12 cellular contexts compared by ENCODE assay signal in genomic region chr13:73914119-73914518, GRCh38.
DNase-seq lines count a peak whose midpoint lies in the region; ATAC-seq and TF ChIP-seq lines count a peak whose summit lies in the region.
"Had no signal": no experiment of that assay in that cellular context is flagged by ENCODE, and none has a peak within 500 bp of the region (broad histone marks: within the 10 kb centered on the region; RNA-seq: fewer than 3 reads in every experiment).

No MANE protein-coding gene starts in this region.

- H3K27ac ChIP-seq in A673 (ENCODE audit: low read depth, low read length, poor library complexity, severe bottlenecking), result no peak overlapping the region
- H3K27ac ChIP-seq in dorsolateral prefrontal cortex, result peak overlapping the region in 1 of 59 donors; percentile 10
- H3K27ac ChIP-seq: PC-9, VCaP had no signal

- H3K36me3 ChIP-seq in A673 (ENCODE audit: insufficient read depth, low read length, poor library complexity, severe bottlenecking), result no peaks in the 10 kb centered on the region

- no peak overlapping the region for H3K4me3 ChIP-seq in A673 (ENCODE audit: low read depth, low read length, poor library complexity, severe bottlenecking)
- no peak overlapping the region for H3K4me3 ChIP-seq in dorsolateral prefrontal cortex
- H3K4me3 ChIP-seq: PC-9 had no signal

- CTCF ChIA-PET in A673 (lab: Charles Lee), result no interaction called here

- no peaks in the 10 kb centered on the region for H3K27me3 ChIP-seq in A673 (replicated peaks; ENCODE audit: insufficient read depth, low read depth, low read length, poor library complexity)
- H3K27me3 ChIP-seq in dorsolateral prefrontal cortex, result no peaks in the 10 kb centered on the region

- TF ChIP-seq CTCF in A673 (conservative IDR thresholded peaks at IDR 0.05; ENCODE audit: low read depth, low read length) (no peak), dorsolateral prefrontal cortex (IDR thresholded peaks at IDR 0.05 in 54 of 56, conservative IDR thresholded peaks at IDR 0.05 in 2 of 56; ENCODE audit: low read depth in 1 of 56, partially characterized antibody in 56 of 56) (no peak)

- intact Hi-C loops in A673 (cut with micrococcal nuclease; ENCODE audit: unreplicated experiment), result no loop called here
- intact Hi-C loops in dorsolateral prefrontal cortex (cut with DNase I), result no loop called here

- H3K4me1 ChIP-seq in A673 (ENCODE audit: insufficient read depth, low read length, poor library complexity, severe bottlenecking), result peaks cover 16% of the 10 kb centered on the region

- no peaks in the 10 kb centered on the region for H3K9me3 ChIP-seq in A673 (ENCODE audit: low read depth, low read length, poor library complexity, severe bottlenecking)

- BruUV-seq in A673 (replicated peaks; lab: Mats Ljungman, UMichigan), result no TSS peak

- peak; percentile 75 for DNase-seq in A673 (ENCODE audit: low spot score)
- DNase-seq in fibroblast of peridontal ligament (ENCODE audit: extremely low read depth), result peak; percentile 53
- no peak for DNase-seq in mesenteric fat pad (ENCODE audit: low spot score)
- no peak for DNase-seq in activated CD8-positive, alpha-beta memory T cell treated with anti-CD3 and anti-CD28 coated beads for 24 hours
- DNase-seq in dorsolateral prefrontal cortex, result no peak
- DNase-seq: activated naive CD8-positive, alpha-beta T cell treated with anti-CD3 and anti-CD28 coated beads, Interleukin-2, amount 10 ng/mL, durations not matched to agents 7 days and 5 days; occipital lobe; PC-9 had no signal

- POLR2A ChIA-PET in A673 (lab: Charles Lee; ENCODE audit: low non-redundant PET), result no interaction called here

- ATAC-seq in GM18909 (IDR thresholded peaks at IDR 0.05; ENCODE audit: poor library complexity, unreplicated experiment), result peak; percentile 63
- peak; percentile 68 for ATAC-seq in HG03442 (IDR thresholded peaks at IDR 0.05; ENCODE audit: unreplicated experiment)
- ATAC-seq in GM18505 (IDR thresholded peaks at IDR 0.05; ENCODE audit: unreplicated experiment), result no peak

- TF ChIP-seq POLR2A in GM18505 (IDR thresholded peaks at IDR 0.05; ENCODE audit: borderline replicate concordance, extremely low read depth, insufficient read depth, insufficient read length), result no peak

Comparison
In these comparisons a context has a peak if more than half of its experiments do, and no peak if none do; other contexts are left out.
1. DNase-seq: peak in A673 (single experiment) and fibroblast of peridontal ligament (single experiment); none in mesenteric fat pad (single experiment), activated CD8-positive, alpha-beta memory T cell treated with anti-CD3 and anti-CD28 coated beads for 24 hours (single experiment) and dorsolateral prefrontal cortex (0 of 10).